9 cellular contexts compared by ENCODE assay signal in genomic region chr7:1534330-1535099, GRCh38. TPM values are rescaled to one million over a fixed set of nuclear protein-coding genes. Genes with fewer than 3 reads are reported as not detected.
A peak's percentile ranks its signal among the peaks of the same experiment; 100 is the strongest.
DNase-seq lines count a peak whose midpoint lies in the region; ATAC-seq, FAIRE-seq and TF ChIP-seq lines count a peak whose summit lies in the region.
"Had no signal": no experiment of that assay in that cellular context is flagged by ENCODE, and none has a peak within 500 bp of the region (broad histone marks: within the 10 kb centered on the region; RNA-seq: fewer than 3 reads in every experiment).

No MANE protein-coding gene starts in this region.

- H3K4me3 ChIP-seq in astrocyte (ENCODE audit: insufficient read depth, low read depth, low read length), result no peak overlapping the region
- H3K4me3 ChIP-seq in lung, result no peak overlapping the region
- H3K4me3 ChIP-seq in thymus (ENCODE audit: low read length), result peak overlapping the region; percentile 95

- H3K36me3 ChIP-seq in astrocyte (ENCODE audit: insufficient read depth, low read length), result no peaks in the 10 kb centered on the region
- H3K36me3 ChIP-seq in lung (ENCODE audit: control insufficient read depth in 2 of 2, insufficient read depth in 2 of 2, low read length in 2 of 2), result peaks cover 0 to 13% of the 10 kb centered on the region in 2 donors
- peaks cover 67% of the 10 kb centered on the region for H3K36me3 ChIP-seq in thymus (ENCODE audit: control insufficient read depth, insufficient read depth)

- H3K9ac ChIP-seq in astrocyte (ENCODE audit: low read length), result peak overlapping the region; percentile 88

- no peak overlapping the region for H3K4me3 Mint-ChIP-seq in activated CD8-positive, alpha-beta T cell treated with anti-CD3 and anti-CD28 coated beads, Interleukin-2, amount 10 ng/mL, durations not matched to agents 7 days and 5 days
- H3K4me3 Mint-ChIP-seq in activated CD8-positive, alpha-beta T cell treated with anti-CD3 and anti-CD28 coated beads for 36 hours, result no peak overlapping the region
- no peak overlapping the region for H3K4me3 Mint-ChIP-seq in astrocyte (ENCODE audit: unreplicated experiment)

- peaks cover 32% of the 10 kb centered on the region for H3K4me1 Mint-ChIP-seq in activated CD8-positive, alpha-beta T cell treated with anti-CD3 and anti-CD28 coated beads, Interleukin-2, amount 10 ng/mL, durations not matched to agents 7 days and 5 days (ENCODE audit: low read depth)
- peaks cover 26% of the 10 kb centered on the region for H3K4me1 Mint-ChIP-seq in activated CD8-positive, alpha-beta T cell treated with anti-CD3 and anti-CD28 coated beads for 36 hours (ENCODE audit: low read depth)
- peaks cover 33% of the 10 kb centered on the region for H3K4me1 Mint-ChIP-seq in astrocyte (ENCODE audit: low read depth, unreplicated experiment)

- peaks cover 2% of the 10 kb centered on the region for H3K36me3 Mint-ChIP-seq in activated CD8-positive, alpha-beta T cell treated with anti-CD3 and anti-CD28 coated beads, Interleukin-2, amount 10 ng/mL, durations not matched to agents 7 days and 5 days (ENCODE audit: low read depth)
- H3K36me3 Mint-ChIP-seq in activated CD8-positive, alpha-beta T cell treated with anti-CD3 and anti-CD28 coated beads for 36 hours (ENCODE audit: low read depth), result peaks cover 8% of the 10 kb centered on the region
- H3K36me3 Mint-ChIP-seq in astrocyte (ENCODE audit: low read depth, unreplicated experiment), result peaks cover 4% of the 10 kb centered on the region

- no peak for DNase-seq in activated CD8-positive, alpha-beta T cell treated with anti-CD3 and anti-CD28 coated beads, Interleukin-2, amount 10 ng/mL, durations not matched to agents 7 days and 5 days
- DNase-seq in activated CD8-positive, alpha-beta T cell treated with anti-CD3 and anti-CD28 coated beads for 36 hours, result no peak
- DNase-seq in astrocyte (ENCODE audit: low read depth) (no peak), lung (ENCODE audit: low spot score) (no peak), GOT3 (lab: John Stamatoyannopoulos, UW) (no peak), kidney tubule cell (ENCODE audit: low spot score) (no peak), HuH-7 (ENCODE audit: low spot score) (no peak)

- no peaks in the 10 kb centered on the region for H3K9me3 Mint-ChIP-seq in activated CD8-positive, alpha-beta T cell treated with anti-CD3 and anti-CD28 coated beads, Interleukin-2, amount 10 ng/mL, durations not matched to agents 7 days and 5 days (ENCODE audit: insufficient read depth)
- no peaks in the 10 kb centered on the region for H3K9me3 Mint-ChIP-seq in activated CD8-positive, alpha-beta T cell treated with anti-CD3 and anti-CD28 coated beads for 36 hours
- H3K9me3 Mint-ChIP-seq in astrocyte (ENCODE audit: unreplicated experiment), result no peaks in the 10 kb centered on the region

- ATAC-seq in activated CD8-positive, alpha-beta T cell treated with anti-CD3 and anti-CD28 coated beads, Interleukin-2, amount 10 ng/mL, durations not matched to agents 7 days and 5 days, result no peak
- no peak for ATAC-seq in activated CD8-positive, alpha-beta T cell treated with anti-CD3 and anti-CD28 coated beads for 36 hours
- ATAC-seq in lung (ENCODE audit: insufficient read depth, low FRiP score), result no peak

- H4K20me1 ChIP-seq in astrocyte (ENCODE audit: insufficient read depth, low read length), result peaks cover 23% of the 10 kb centered on the region

- no peaks in the 10 kb centered on the region for H3K27me3 Mint-ChIP-seq in activated CD8-positive, alpha-beta T cell treated with anti-CD3 and anti-CD28 coated beads, Interleukin-2, amount 10 ng/mL, durations not matched to agents 7 days and 5 days (ENCODE audit: low read depth)
- H3K27me3 Mint-ChIP-seq in activated CD8-positive, alpha-beta T cell treated with anti-CD3 and anti-CD28 coated beads for 36 hours, result no peaks in the 10 kb centered on the region
- no peaks in the 10 kb centered on the region for H3K27me3 Mint-ChIP-seq in astrocyte (ENCODE audit: low read depth, unreplicated experiment)

- FAIRE-seq in astrocyte (lab: Jason Lieb, UNC), result no peak

- CTCF ChIA-PET in activated CD8-positive, alpha-beta T cell treated with anti-CD3 and anti-CD28 coated beads, Interleukin-2, amount 10 ng/mL, durations not matched to agents 7 days and 5 days (lab: Charles Lee), result interaction anchor here (1.3 kb wide), 1 partner anchor 60 kb away, joined by 3 read pairs; no protein-coding TSS in a partner anchor
- CTCF ChIA-PET in activated CD8-positive, alpha-beta T cell treated with anti-CD3 and anti-CD28 coated beads for 36 hours (lab: Charles Lee), result interaction anchor here (1.1 kb wide), 1 partner anchor 22 kb away, joined by 3 read pairs; the partner anchor contains the start of gene TMEM184A

- H2AFZ ChIP-seq in astrocyte (ENCODE audit: low read depth, low read length), result no peak overlapping the region

- H3K4me2 ChIP-seq in astrocyte (ENCODE audit: low read length), result peak overlapping the region; percentile 83

- H3K79me2 ChIP-seq in astrocyte (ENCODE audit: insufficient read depth, low read length), result peaks cover 68% of the 10 kb centered on the region

- H3K27ac ChIP-seq in astrocyte (ENCODE audit: low read depth, low read length), result peak overlapping the region; percentile 97
- peak overlapping the region; percentile 93 to 97 for H3K27ac ChIP-seq in lung (ENCODE audit: low read depth in 1 of 2, low read length in 1 of 2)
- no peak overlapping the region for H3K27ac ChIP-seq in thymus (ENCODE audit: low read depth)

- H3K27ac Mint-ChIP-seq in activated CD8-positive, alpha-beta T cell treated with anti-CD3 and anti-CD28 coated beads, Interleukin-2, amount 10 ng/mL, durations not matched to agents 7 days and 5 days, result peak overlapping the region; percentile 30
- no peak overlapping the region for H3K27ac Mint-ChIP-seq in activated CD8-positive, alpha-beta T cell treated with anti-CD3 and anti-CD28 coated beads for 36 hours
- H3K27ac Mint-ChIP-seq in astrocyte (ENCODE audit: unreplicated experiment), result peak overlapping the region; percentile 53

- H3K27me3 ChIP-seq in astrocyte (ENCODE audit: insufficient read depth, low read length) (no peaks in the 10 kb centered on the region), lung (ENCODE audit: control insufficient read depth, insufficient read depth) (no peaks in the 10 kb centered on the region), thymus (ENCODE audit: control insufficient read depth, insufficient read depth) (no peaks in the 10 kb centered on the region)

- WGBS in lung, 2 donors, result 86% methylated on average over 26 to 30 of the region's 30 CpGs
- 89% methylated on average over 30 of the region's 30 CpGs for WGBS in thymus

- POLR2A ChIA-PET in activated CD8-positive, alpha-beta T cell treated with anti-CD3 and anti-CD28 coated beads, Interleukin-2, amount 10 ng/mL, durations not matched to agents 7 days and 5 days (lab: Charles Lee), result no interaction called here
- POLR2A ChIA-PET in activated CD8-positive, alpha-beta T cell treated with anti-CD3 and anti-CD28 coated beads for 36 hours (lab: Charles Lee), result interaction anchor here (0.6 to 3.4 kb wide), 6 partner anchors 9 to 61 kb away, joined by 3 to 13 read pairs (median 4); partner anchors contain the start of gene INTS1

- H3K4me1 ChIP-seq in astrocyte (ENCODE audit: insufficient read depth, low read length) (peaks cover 72% of the 10 kb centered on the region), lung (ENCODE audit: control insufficient read depth in 2 of 2, insufficient read depth in 2 of 2, low read length in 2 of 2) (peaks cover 7 to 30% of the 10 kb centered on the region in 2 donors), thymus (ENCODE audit: control insufficient read depth, insufficient read depth, low read length) (peaks cover 25% of the 10 kb centered on the region)

- intact Hi-C loops in activated CD8-positive, alpha-beta T cell treated with anti-CD3 and anti-CD28 coated beads for 36 hours (cut with micrococcal nuclease), result no loop called here

- H3K9me3 ChIP-seq in astrocyte (ENCODE audit: insufficient read depth, low read depth, low read length) (no peaks in the 10 kb centered on the region), lung (ENCODE audit: control insufficient read depth in 2 of 2, insufficient read depth in 1 of 2, low read length in 1 of 2) (no peaks in the 10 kb centered on the region), thymus (ENCODE audit: control insufficient read depth) (no peaks in the 10 kb centered on the region)

- TF ChIP-seq CTCF in activated CD8-positive, alpha-beta T cell treated with anti-CD3 and anti-CD28 coated beads for 36 hours (IDR thresholded peaks at IDR 0.05), result no peak
- TF ChIP-seq CTCF in astrocyte (IDR thresholded peaks at IDR 0.05; ENCODE audit: insufficient read depth, low read depth, low read length) (no peak), lung (IDR thresholded peaks at IDR 0.05; ENCODE audit: control extremely low read depth, extremely low read depth) (no peak)

RNA-seq across cellular contexts. Expression of gene MAFK, which starts 4.0 kb away (rescaled TPM):
- total RNA-seq in activated CD8-positive, alpha-beta T cell treated with anti-CD3 and anti-CD28 coated beads, Interleukin-2, amount 10 ng/mL, durations not matched to agents 7 days and 5 days, result 10 to 100 TPM; 22.6 to 23.9 TPM
- 10 to 100 TPM; 34.3 to 42.9 TPM for total RNA-seq in activated CD8-positive, alpha-beta T cell treated with anti-CD3 and anti-CD28 coated beads for 36 hours
- total RNA-seq in astrocyte (36.2 and 36.6 TPM in 2 replicates), lung (10 to 100 TPM; 17.0 to 58.5 TPM)
- polyA plus RNA-seq in lung (10 to 100 TPM; 54.7 to 76.7 TPM), thymus (42.9 TPM)

RNA-seq across cellular contexts. Expression of gene TMEM184A, which starts 21.5 kb away (rescaled TPM):
- total RNA-seq in activated CD8-positive, alpha-beta T cell treated with anti-CD3 and anti-CD28 coated beads, Interleukin-2, amount 10 ng/mL, durations not matched to agents 7 days and 5 days, result not detected
- not detected for total RNA-seq in activated CD8-positive, alpha-beta T cell treated with anti-CD3 and anti-CD28 coated beads for 36 hours
- total RNA-seq in astrocyte (1.8 and 2.1 TPM in 2 replicates), lung (10 to 100 TPM in 1 of 2 donors, 1 to 10 TPM in 1; 1.8 to 11.8 TPM)
- polyA plus RNA-seq in lung (1 to 10 TPM; 6.8 to 9.9 TPM), thymus (5.6 TPM)
- total RNA-seq: mononuclear cell had no signal

RNA-seq across cellular contexts. Expression of gene INTS1, which starts 30.3 kb away (rescaled TPM):
- 100 to 1,000 TPM; 105 to 112 TPM for total RNA-seq in activated CD8-positive, alpha-beta T cell treated with anti-CD3 and anti-CD28 coated beads, Interleukin-2, amount 10 ng/mL, durations not matched to agents 7 days and 5 days
- total RNA-seq in activated CD8-positive, alpha-beta T cell treated with anti-CD3 and anti-CD28 coated beads for 36 hours, result 100 to 1,000 TPM; 100 to 103 TPM
- total RNA-seq in astrocyte (81.4 and 81.9 TPM in 2 replicates), lung (100 to 1,000 TPM in 1 of 2 donors, 10 to 100 TPM in 1; 31.2 to 121 TPM)
- polyA plus RNA-seq in lung (10 to 100 TPM; 45.8 to 46.2 TPM), thymus (287 TPM)

RNA-seq across cellular contexts. Expression of gene PSMG3, which starts 35.3 kb away (rescaled TPM):
- 10 to 100 TPM; 33.1 to 33.3 TPM for total RNA-seq in activated CD8-positive, alpha-beta T cell treated with anti-CD3 and anti-CD28 coated beads, Interleukin-2, amount 10 ng/mL, durations not matched to agents 7 days and 5 days
- total RNA-seq in activated CD8-positive, alpha-beta T cell treated with anti-CD3 and anti-CD28 coated beads for 36 hours, result 10 to 100 TPM; 38.9 to 41.5 TPM
- total RNA-seq in astrocyte (30.3 and 33.6 TPM in 2 replicates), lung (10 to 100 TPM; 10.7 to 30.9 TPM)
- polyA plus RNA-seq in lung (10 to 100 TPM; 52.8 to 86.7 TPM), thymus (85.2 TPM)
